In genomic region chr2:87217741-87218410, GRCh38 we compare ENCODE assay signal across 8 cellular contexts.
DNase-seq lines count a peak whose midpoint lies in the region; ATAC-seq, FAIRE-seq and TF ChIP-seq lines count a peak whose summit lies in the region.
"Not testable (repeated sequence)": the region's sequence is repeated elsewhere in the genome, so short reads cannot be mapped to it uniquely, and the experiment has no call there.

No MANE protein-coding gene starts in this region.

- TF ChIP-seq POLR2A in GM12892 (IDR thresholded peaks at IDR 0.05; ENCODE audit: low read depth, low read length); NB4 (IDR thresholded peaks at IDR 0.05; ENCODE audit: extremely low read depth, insufficient read length); uterus (IDR thresholded peaks at IDR 0.05): not testable (repeated sequence)

- TF ChIP-seq CTCF in NB4 (IDR thresholded peaks at IDR 0.05; ENCODE audit: low read depth, low read length) (peak; percentile 10), fibroblast of pulmonary artery (IDR thresholded peaks at IDR 0.05; ENCODE audit: low read length, missing control alignments) (peak; percentile 21), uterus (IDR thresholded peaks at IDR 0.05) (peak in 2 of 4 experiments; percentile 28 to 51)

- H3K9me3 ChIP-seq in uterus, result not testable (repeated sequence)

- H3K4me1 ChIP-seq in uterus, result not testable (repeated sequence)

- not testable (repeated sequence) for H3K4me1 Mint-ChIP-seq in activated naive CD4-positive, alpha-beta T cell treated with anti-CD3 and anti-CD28 coated beads, Interleukin-2, amount 50 U/mL, for 24 hours; naive thymus-derived CD8-positive, alpha-beta T cell

- H3K4me3 ChIP-seq in NB4 (ENCODE audit: low read depth, low read length); fibroblast of pulmonary artery (replicated peaks; ENCODE audit: low read depth, low read length); uterus: not testable (repeated sequence)

- DNase-seq in GM12892 (ENCODE audit: insufficient read length); NB4 (ENCODE audit: low read depth); fibroblast of pulmonary artery (ENCODE audit: low read depth): not testable (repeated sequence)
- DNase-seq in activated CD4-positive, alpha-beta T cell treated with anti-CD3 and anti-CD28 coated beads, Interleukin-2, amount 50 U/mL, for 1 hour, result peak; percentile 86
- DNase-seq in naive thymus-derived CD8-positive, alpha-beta T cell, result peak in 8 of 10 donors; percentile 16 to 78 (median 62)
- peak; percentile 11 to 59 (median 51) for DNase-seq in stimulated activated CD4-positive, alpha-beta T cell treated with anti-CD3 and anti-CD28 coated beads, TNF-alpha, amount 100 ng/mL, for 1 hour (ENCODE audit: low read depth in 3 of 3, low spot score in 1 of 3)
- DNase-seq in uterus, result peak; percentile 18 to 54

- H3K27ac ChIP-seq in uterus, result not testable (repeated sequence)

- intact Hi-C loops in uterus (cut with DNase I; ENCODE audit: low total_unique reads), result not testable (repeated sequence)

- H3K9me3 Mint-ChIP-seq in activated naive CD4-positive, alpha-beta T cell treated with anti-CD3 and anti-CD28 coated beads, Interleukin-2, amount 50 U/mL, for 24 hours; naive thymus-derived CD8-positive, alpha-beta T cell: not testable (repeated sequence)

- not testable (repeated sequence) for H3K4me3 Mint-ChIP-seq in activated naive CD4-positive, alpha-beta T cell treated with anti-CD3 and anti-CD28 coated beads, Interleukin-2, amount 50 U/mL, for 24 hours; naive thymus-derived CD8-positive, alpha-beta T cell

- not testable (repeated sequence) for H3K36me3 ChIP-seq in uterus

- POLR2A ChIA-PET in naive thymus-derived CD8-positive, alpha-beta T cell (lab: Charles Lee), result not testable (repeated sequence)

- not testable (repeated sequence) for H3K27me3 Mint-ChIP-seq in activated naive CD4-positive, alpha-beta T cell treated with anti-CD3 and anti-CD28 coated beads, Interleukin-2, amount 50 U/mL, for 24 hours; naive thymus-derived CD8-positive, alpha-beta T cell

- H3K27ac Mint-ChIP-seq in activated naive CD4-positive, alpha-beta T cell treated with anti-CD3 and anti-CD28 coated beads, Interleukin-2, amount 50 U/mL, for 24 hours, result peak overlapping the region; percentile 31
- H3K27ac Mint-ChIP-seq in naive thymus-derived CD8-positive, alpha-beta T cell, result not testable (repeated sequence)

- H3K27me3 ChIP-seq in uterus, result not testable (repeated sequence)

- FAIRE-seq in GM12892 (lab: Jason Lieb, UNC), result peak; percentile 95

- peak; percentile 86 to 97 for ATAC-seq in naive thymus-derived CD8-positive, alpha-beta T cell

- H3K36me3 Mint-ChIP-seq in activated naive CD4-positive, alpha-beta T cell treated with anti-CD3 and anti-CD28 coated beads, Interleukin-2, amount 50 U/mL, for 24 hours; naive thymus-derived CD8-positive, alpha-beta T cell: not testable (repeated sequence)
